8 cellular contexts compared by ENCODE assay signal in the genomic region with DNA sequence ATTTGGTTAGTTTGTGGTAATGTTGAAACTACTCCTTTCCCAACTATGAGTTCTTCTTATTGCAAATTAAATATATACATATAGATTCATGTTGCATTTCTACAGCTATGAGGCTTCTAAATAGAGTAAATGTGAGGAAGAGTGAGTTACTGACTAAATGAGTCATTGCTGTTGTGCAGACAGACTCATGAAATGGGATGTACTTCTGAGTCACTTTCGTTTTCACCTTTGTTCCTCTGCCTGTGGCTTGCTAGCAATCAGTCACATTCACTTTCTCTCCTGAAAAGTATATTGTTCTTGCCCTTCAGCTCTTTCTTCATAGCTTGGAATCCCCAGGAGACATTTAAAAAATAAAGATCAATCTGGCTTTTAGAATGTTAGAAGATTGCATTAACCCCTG.
DNase-seq lines count a peak whose midpoint lies in the region; ATAC-seq and TF ChIP-seq lines count a peak whose summit lies in the region.

No MANE protein-coding gene starts in this region.

- no peaks in the 10 kb centered on the region for H3K4me1 ChIP-seq in heart right ventricle

- DNase-seq in GM12864 (ENCODE audit: low read depth) (peak; percentile 37), GM20000 (ENCODE audit: low spot score) (peak; percentile 36), WTC11 (ENCODE audit: low spot score) (no peak), stromal cell of bone marrow (ENCODE audit: low read depth) (peak; percentile 21), heart right ventricle (no peak), inferior parietal cortex (ENCODE audit: extremely low spot score) (no peak), dorsolateral prefrontal cortex (no peak)

- H3K4me1 Mint-ChIP-seq in WTC11 = peaks cover 8% of the 10 kb centered on the region

- H3K4me3 Mint-ChIP-seq in WTC11 = no peak overlapping the region

- TF ChIP-seq CTCF in GM12864 (IDR thresholded peaks at IDR 0.05; ENCODE audit: low read depth, low read length, missing control alignments) (no peak), GM20000 (IDR thresholded peaks at IDR 0.05; ENCODE audit: extremely low read depth, missing control alignments) (no peak), WTC11 (IDR thresholded peaks at IDR 0.05) (no peak), heart right ventricle (IDR thresholded peaks at IDR 0.05) (no peak), dorsolateral prefrontal cortex (IDR thresholded peaks at IDR 0.05 in 54 of 56, conservative IDR thresholded peaks at IDR 0.05 in 2 of 56; ENCODE audit: low read depth in 1 of 56, partially characterized antibody in 56 of 56) (no peak)

- H3K9me3 Mint-ChIP-seq in WTC11 = no peaks in the 10 kb centered on the region

- CTCF ChIA-PET in WTC11 (lab: Charles Lee) = interaction anchor here (0.6 to 1.2 kb wide), 2 partner anchors 9 to 787 kb away, joined by 3 to 4 read pairs; no protein-coding TSS in a partner anchor

- H3K27me3 ChIP-seq in heart right ventricle (no peaks in the 10 kb centered on the region), dorsolateral prefrontal cortex (peaks cover 0 to 2% (median 0%) of the 10 kb centered on the region in 45 donors)

- WGBS in heart right ventricle, 2 donors = 64% methylated on average over 1 of the region's 1 CpG

- H3K27ac Mint-ChIP-seq in WTC11 = peak overlapping the region; percentile 10; the same call in 1 of the 2 replicates

- H3K4me3 ChIP-seq in GM12864 (ENCODE audit: low read depth, low read length) (no peak overlapping the region), heart right ventricle (no peak overlapping the region), dorsolateral prefrontal cortex (no peak overlapping the region)

- no peaks in the 10 kb centered on the region for H3K27me3 Mint-ChIP-seq in WTC11 (ENCODE audit: low read depth)

- no peaks in the 10 kb centered on the region for H3K36me3 ChIP-seq in heart right ventricle

- ATAC-seq in HG03460 (IDR thresholded peaks at IDR 0.05; ENCODE audit: unreplicated experiment) (peak; percentile 100), WTC11 (no peak), heart right ventricle (no peak)

- POLR2A ChIA-PET in WTC11 (lab: Charles Lee) = no interaction called here

- no peaks in the 10 kb centered on the region for H3K36me3 Mint-ChIP-seq in WTC11

- intact Hi-C loops in heart right ventricle (cut with DNase I) = no loop called here
- intact Hi-C loops in dorsolateral prefrontal cortex (cut with DNase I) = no loop called here

- no peaks in the 10 kb centered on the region for H3K9me3 ChIP-seq in heart right ventricle

- no peak overlapping the region for H3K27ac ChIP-seq in heart right ventricle
- no peak overlapping the region for H3K27ac ChIP-seq in dorsolateral prefrontal cortex

TF ChIP-seq in WTC11, 78 proteins besides CTCF, POLR2A, EP300 and RAD21:
- no peak for TF ChIP-seq ZMAT4 (CRISPR knock-in tag; IDR thresholded peaks at IDR 0.05)
- no peak for TF ChIP-seq FOXJ3 (CRISPR knock-in tag; IDR thresholded peaks at IDR 0.05; ENCODE audit: borderline replicate concordance)
- TF ChIP-seq ESRRA (CRISPR knock-in tag; IDR thresholded peaks at IDR 0.05; ENCODE audit: borderline replicate concordance) = no peak
- no peak for TF ChIP-seq GRHL2 (CRISPR knock-in tag; IDR thresholded peaks at IDR 0.05; ENCODE audit: insufficient replicate concordance, severe bottlenecking)
- no peak for TF ChIP-seq ZNF219 (CRISPR knock-in tag; IDR thresholded peaks at IDR 0.05; ENCODE audit: borderline replicate concordance)
- TF ChIP-seq MYBL2 (CRISPR knock-in tag; IDR thresholded peaks at IDR 0.05) = no peak
- no peak for TF ChIP-seq ZNF232 (CRISPR knock-in tag; IDR thresholded peaks at IDR 0.05)
- no peak for TF ChIP-seq RORB (CRISPR knock-in tag; IDR thresholded peaks at IDR 0.05)
- TF ChIP-seq NR3C1 (CRISPR knock-in tag; conservative IDR thresholded peaks at IDR 0.05; ENCODE audit: low read depth) = no peak
- no peak for TF ChIP-seq GTF2I (CRISPR knock-in tag; conservative IDR thresholded peaks at IDR 0.05)
- no peak for TF ChIP-seq ERG (CRISPR knock-in tag; IDR thresholded peaks at IDR 0.05)
- TF ChIP-seq USF2 (CRISPR knock-in tag; IDR thresholded peaks at IDR 0.05) = no peak
- no peak for TF ChIP-seq IRF1 (CRISPR knock-in tag; IDR thresholded peaks at IDR 0.05)
- TF ChIP-seq, protein P1, sequence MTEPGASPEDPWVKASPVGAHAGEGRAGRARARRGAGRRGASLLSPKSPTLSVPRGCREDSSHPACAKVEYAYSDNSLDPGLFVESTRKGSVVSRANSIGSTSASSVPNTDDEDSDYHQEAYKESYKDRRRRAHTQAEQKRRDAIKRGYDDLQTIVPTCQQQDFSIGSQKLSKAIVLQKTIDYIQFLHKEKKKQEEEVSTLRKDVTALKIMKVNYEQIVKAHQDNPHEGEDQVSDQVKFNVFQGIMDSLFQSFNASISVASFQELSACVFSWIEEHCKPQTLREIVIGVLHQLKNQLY (CRISPR knock-in tag; IDR thresholded peaks at IDR 0.05) = no peak
- no peak for TF ChIP-seq CBFB (CRISPR knock-in tag; IDR thresholded peaks at IDR 0.05; ENCODE audit: low read depth)
- no peak for TF ChIP-seq ZNF138 (CRISPR knock-in tag; conservative IDR thresholded peaks at IDR 0.05)
- TF ChIP-seq, protein P2, sequence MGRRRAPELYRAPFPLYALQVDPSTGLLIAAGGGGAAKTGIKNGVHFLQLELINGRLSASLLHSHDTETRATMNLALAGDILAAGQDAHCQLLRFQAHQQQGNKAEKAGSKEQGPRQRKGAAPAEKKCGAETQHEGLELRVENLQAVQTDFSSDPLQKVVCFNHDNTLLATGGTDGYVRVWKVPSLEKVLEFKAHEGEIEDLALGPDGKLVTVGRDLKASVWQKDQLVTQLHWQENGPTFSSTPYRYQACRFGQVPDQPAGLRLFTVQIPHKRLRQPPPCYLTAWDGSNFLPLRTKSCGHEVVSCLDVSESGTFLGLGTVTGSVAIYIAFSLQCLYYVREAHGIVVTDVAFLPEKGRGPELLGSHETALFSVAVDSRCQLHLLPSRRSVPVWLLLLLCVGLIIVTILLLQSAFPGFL (CRISPR knock-in tag; IDR thresholded peaks at IDR 0.05; ENCODE audit: borderline replicate concordance) = no peak
- no peak for TF ChIP-seq ZNF671 (CRISPR knock-in tag; IDR thresholded peaks at IDR 0.05)
- TF ChIP-seq, protein P3, sequence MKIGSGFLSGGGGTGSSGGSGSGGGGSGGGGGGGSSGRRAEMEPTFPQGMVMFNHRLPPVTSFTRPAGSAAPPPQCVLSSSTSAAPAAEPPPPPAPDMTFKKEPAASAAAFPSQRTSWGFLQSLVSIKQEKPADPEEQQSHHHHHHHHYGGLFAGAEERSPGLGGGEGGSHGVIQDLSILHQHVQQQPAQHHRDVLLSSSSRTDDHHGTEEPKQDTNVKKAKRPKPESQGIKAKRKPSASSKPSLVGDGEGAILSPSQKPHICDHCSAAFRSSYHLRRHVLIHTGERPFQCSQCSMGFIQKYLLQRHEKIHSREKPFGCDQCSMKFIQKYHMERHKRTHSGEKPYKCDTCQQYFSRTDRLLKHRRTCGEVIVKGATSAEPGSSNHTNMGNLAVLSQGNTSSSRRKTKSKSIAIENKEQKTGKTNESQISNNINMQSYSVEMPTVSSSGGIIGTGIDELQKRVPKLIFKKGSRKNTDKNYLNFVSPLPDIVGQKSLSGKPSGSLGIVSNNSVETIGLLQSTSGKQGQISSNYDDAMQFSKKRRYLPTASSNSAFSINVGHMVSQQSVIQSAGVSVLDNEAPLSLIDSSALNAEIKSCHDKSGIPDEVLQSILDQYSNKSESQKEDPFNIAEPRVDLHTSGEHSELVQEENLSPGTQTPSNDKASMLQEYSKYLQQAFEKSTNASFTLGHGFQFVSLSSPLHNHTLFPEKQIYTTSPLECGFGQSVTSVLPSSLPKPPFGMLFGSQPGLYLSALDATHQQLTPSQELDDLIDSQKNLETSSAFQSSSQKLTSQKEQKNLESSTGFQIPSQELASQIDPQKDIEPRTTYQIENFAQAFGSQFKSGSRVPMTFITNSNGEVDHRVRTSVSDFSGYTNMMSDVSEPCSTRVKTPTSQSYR (CRISPR knock-in tag; IDR thresholded peaks at IDR 0.05) = no peak

Comparison
In these comparisons a context has a peak if more than half of its experiments do, and no peak if none do; other contexts are left out.
1. DNase-seq: peak in GM12864 (single experiment), GM20000 (single experiment) and stromal cell of bone marrow (single experiment); none in WTC11 (single experiment), heart right ventricle (0 of 2), inferior parietal cortex (single experiment) and dorsolateral prefrontal cortex (0 of 10).